Comparison of ENCODE assay signal across 1 cellular context in genomic region chr2:73894877-73895276, GRCh38.
TF ChIP-seq lines count a peak whose summit lies in the region.

No MANE protein-coding gene starts in this region.

TF ChIP-seq in IMR-90, 13 proteins besides CTCF, POLR2A, EP300 and RAD21 (continued from another document):
- no peak for TF ChIP-seq USF2 (IDR thresholded peaks at IDR 0.05; ENCODE audit: low read depth, low read length)
- no peak for TF ChIP-seq MAZ (IDR thresholded peaks at IDR 0.05; ENCODE audit: borderline replicate concordance, low read depth, low read length)
